ENCODE assay signal across 1 cellular context in the genomic region with DNA sequence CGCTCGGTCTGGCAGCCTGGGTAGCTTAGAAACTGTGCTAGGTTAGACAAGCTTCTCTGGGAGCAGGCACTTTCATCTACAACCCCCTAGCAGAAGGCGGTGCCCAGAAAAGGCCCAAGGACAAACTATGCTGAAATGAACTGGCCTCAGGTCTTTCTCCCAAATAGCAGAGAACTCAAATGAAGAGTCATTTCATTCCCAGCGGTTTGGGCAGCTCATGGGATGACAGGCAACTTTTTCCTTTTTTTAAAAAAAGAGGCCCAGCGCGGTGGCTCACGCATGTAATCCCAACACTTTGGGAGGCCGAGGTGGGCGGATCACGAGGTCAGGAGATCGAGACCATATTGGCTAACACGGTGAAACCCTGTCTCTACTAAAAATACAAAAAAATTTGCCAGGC.
TF ChIP-seq lines count a peak whose summit lies in the region.

No MANE protein-coding gene starts in this region.

TF ChIP-seq in WTC11, 78 proteins besides CTCF, POLR2A, EP300 and RAD21 (continued from another document):
- TF ChIP-seq, protein P1, sequence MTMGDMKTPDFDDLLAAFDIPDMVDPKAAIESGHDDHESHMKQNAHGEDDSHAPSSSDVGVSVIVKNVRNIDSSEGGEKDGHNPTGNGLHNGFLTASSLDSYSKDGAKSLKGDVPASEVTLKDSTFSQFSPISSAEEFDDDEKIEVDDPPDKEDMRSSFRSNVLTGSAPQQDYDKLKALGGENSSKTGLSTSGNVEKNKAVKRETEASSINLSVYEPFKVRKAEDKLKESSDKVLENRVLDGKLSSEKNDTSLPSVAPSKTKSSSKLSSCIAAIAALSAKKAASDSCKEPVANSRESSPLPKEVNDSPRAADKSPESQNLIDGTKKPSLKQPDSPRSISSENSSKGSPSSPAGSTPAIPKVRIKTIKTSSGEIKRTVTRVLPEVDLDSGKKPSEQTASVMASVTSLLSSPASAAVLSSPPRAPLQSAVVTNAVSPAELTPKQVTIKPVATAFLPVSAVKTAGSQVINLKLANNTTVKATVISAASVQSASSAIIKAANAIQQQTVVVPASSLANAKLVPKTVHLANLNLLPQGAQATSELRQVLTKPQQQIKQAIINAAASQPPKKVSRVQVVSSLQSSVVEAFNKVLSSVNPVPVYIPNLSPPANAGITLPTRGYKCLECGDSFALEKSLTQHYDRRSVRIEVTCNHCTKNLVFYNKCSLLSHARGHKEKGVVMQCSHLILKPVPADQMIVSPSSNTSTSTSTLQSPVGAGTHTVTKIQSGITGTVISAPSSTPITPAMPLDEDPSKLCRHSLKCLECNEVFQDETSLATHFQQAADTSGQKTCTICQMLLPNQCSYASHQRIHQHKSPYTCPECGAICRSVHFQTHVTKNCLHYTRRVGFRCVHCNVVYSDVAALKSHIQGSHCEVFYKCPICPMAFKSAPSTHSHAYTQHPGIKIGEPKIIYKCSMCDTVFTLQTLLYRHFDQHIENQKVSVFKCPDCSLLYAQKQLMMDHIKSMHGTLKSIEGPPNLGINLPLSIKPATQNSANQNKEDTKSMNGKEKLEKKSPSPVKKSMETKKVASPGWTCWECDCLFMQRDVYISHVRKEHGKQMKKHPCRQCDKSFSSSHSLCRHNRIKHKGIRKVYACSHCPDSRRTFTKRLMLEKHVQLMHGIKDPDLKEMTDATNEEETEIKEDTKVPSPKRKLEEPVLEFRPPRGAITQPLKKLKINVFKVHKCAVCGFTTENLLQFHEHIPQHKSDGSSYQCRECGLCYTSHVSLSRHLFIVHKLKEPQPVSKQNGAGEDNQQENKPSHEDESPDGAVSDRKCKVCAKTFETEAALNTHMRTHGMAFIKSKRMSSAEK (CRISPR knock-in tag; IDR thresholded peaks at IDR 0.05; ENCODE audit: borderline replicate concordance) = no peak
- TF ChIP-seq, protein P2, sequence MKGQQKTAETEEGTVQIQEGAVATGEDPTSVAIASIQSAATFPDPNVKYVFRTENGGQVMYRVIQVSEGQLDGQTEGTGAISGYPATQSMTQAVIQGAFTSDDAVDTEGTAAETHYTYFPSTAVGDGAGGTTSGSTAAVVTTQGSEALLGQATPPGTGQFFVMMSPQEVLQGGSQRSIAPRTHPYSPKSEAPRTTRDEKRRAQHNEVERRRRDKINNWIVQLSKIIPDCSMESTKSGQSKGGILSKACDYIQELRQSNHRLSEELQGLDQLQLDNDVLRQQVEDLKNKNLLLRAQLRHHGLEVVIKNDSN (CRISPR knock-in tag; IDR thresholded peaks at IDR 0.05) = no peak
- TF ChIP-seq SP1 (CRISPR knock-in tag; conservative IDR thresholded peaks at IDR 0.05) = no peak
- TF ChIP-seq GABPB1 (CRISPR knock-in tag; IDR thresholded peaks at IDR 0.05) = no peak
- TF ChIP-seq, protein P3, sequence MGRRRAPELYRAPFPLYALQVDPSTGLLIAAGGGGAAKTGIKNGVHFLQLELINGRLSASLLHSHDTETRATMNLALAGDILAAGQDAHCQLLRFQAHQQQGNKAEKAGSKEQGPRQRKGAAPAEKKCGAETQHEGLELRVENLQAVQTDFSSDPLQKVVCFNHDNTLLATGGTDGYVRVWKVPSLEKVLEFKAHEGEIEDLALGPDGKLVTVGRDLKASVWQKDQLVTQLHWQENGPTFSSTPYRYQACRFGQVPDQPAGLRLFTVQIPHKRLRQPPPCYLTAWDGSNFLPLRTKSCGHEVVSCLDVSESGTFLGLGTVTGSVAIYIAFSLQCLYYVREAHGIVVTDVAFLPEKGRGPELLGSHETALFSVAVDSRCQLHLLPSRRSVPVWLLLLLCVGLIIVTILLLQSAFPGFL (CRISPR knock-in tag; IDR thresholded peaks at IDR 0.05; ENCODE audit: borderline replicate concordance) = no peak
- no peak for TF ChIP-seq ZNF232 (CRISPR knock-in tag; IDR thresholded peaks at IDR 0.05)
- no peak for TF ChIP-seq ZNF219 (CRISPR knock-in tag; IDR thresholded peaks at IDR 0.05; ENCODE audit: borderline replicate concordance)
- no peak for TF ChIP-seq TEAD4 (CRISPR knock-in tag; IDR thresholded peaks at IDR 0.05)
- no peak for TF ChIP-seq ZNF671 (CRISPR knock-in tag; IDR thresholded peaks at IDR 0.05)
